Comparison of ENCODE assay signal across 24 cellular contexts in genomic region chr4:40587351-40587750, GRCh38. TPM values are rescaled to one million over a fixed set of nuclear protein-coding genes. Genes with fewer than 3 reads are reported as not detected.
A peak's percentile ranks its signal among the peaks of the same experiment; 100 is the strongest.
DNase-seq lines count a peak whose midpoint lies in the region; ATAC-seq, FAIRE-seq and TF ChIP-seq lines count a peak whose summit lies in the region.
"Had no signal": no experiment of that assay in that cellular context is flagged by ENCODE, and none has a peak within 500 bp of the region (broad histone marks: within the 10 kb centered on the region; RNA-seq: fewer than 3 reads in every experiment).

No MANE protein-coding gene starts in this region.

- peak overlapping the region in 4 of 11 experiments; percentile 3 to 70 (median 60); a peak in 6 of 22 replicates for H3K9ac ChIP-seq in BLaER1 treated with 17β-estradiol and CSF1 and Interleukin-3, amounts not matched to agents 10 nM and 100 nM
- H3K9ac ChIP-seq in HepG2 (ENCODE audit: insufficient read depth, low read depth, low read length), result no peak overlapping the region

- WGBS in HepG2 (ENCODE audit: low lambda C conversion rate), result 51% methylated on average over 2 of the region's 2 CpGs
- WGBS in tibial nerve, 2 donors, result 80 to 84% methylated on average over 2 of the region's 2 CpGs

- peaks cover 0 to 67% (median 0%) of the 10 kb centered on the region in 11 experiments; a peak in 4 of 22 replicates for H3K36me3 ChIP-seq in BLaER1 treated with 17β-estradiol and CSF1 and Interleukin-3, amounts not matched to agents 10 nM and 100 nM
- H3K36me3 ChIP-seq in HepG2 (replicated peaks in 1 of 2; ENCODE audit: control insufficient read depth in 1 of 2, insufficient read depth in 2 of 2, low read length in 2 of 2) (no peaks in the 10 kb centered on the region), tibial nerve (no peaks in the 10 kb centered on the region)
- H3K36me3 ChIP-seq: MG63, thoracic aorta had no signal

- BruUV-seq in HepG2 (replicated peaks; lab: Mats Ljungman, UMichigan), result no TSS peak

- H4K20me1 ChIP-seq in BLaER1 treated with 17β-estradiol and CSF1 and Interleukin-3, amounts not matched to agents 10 nM and 100 nM, result peaks cover 0 to 12% (median 0%) of the 10 kb centered on the region in 11 experiments; a peak in 1 of 22 replicates
- H4K20me1 ChIP-seq in HepG2 (ENCODE audit: insufficient read depth, low read length), result no peaks in the 10 kb centered on the region

- in situ Hi-C loops in HepG2 (cut with HindIII; ENCODE audit: extremely low pct_ligation_motif_present, low pct_unique_long_range_greater_than_20kb), result no loop called here

- H3K4me2 ChIP-seq in BLaER1 treated with 17β-estradiol and CSF1 and Interleukin-3, amounts not matched to agents 10 nM and 100 nM, result peak overlapping the region in 6 of 11 experiments; percentile 30 to 79 (median 54); a peak in 11 of 22 replicates
- H3K4me2 ChIP-seq in HepG2 (ENCODE audit: low read depth, low read length), result no peak overlapping the region

- intact Hi-C loops in HepG2 (cut with micrococcal nuclease; ENCODE audit: unreplicated experiment), result no loop called here

- DNase-seq in T-helper 17 cell (no peak), HepG2 (ENCODE audit: low spot score) (no peak), kidney glomerular epithelial cell (lab: John Stamatoyannopoulos, UW) (no peak), tibial nerve (ENCODE audit: low spot score in 2 of 2) (no peak), NCI-H1092 (lab: John Stamatoyannopoulos, UW) (no peak)
- DNase-seq: ACHN; activated CD8-positive, alpha-beta T cell treated with anti-CD3 and anti-CD28 coated beads, Interleukin-2, amount 10 ng/mL, durations not matched to agents 7 days and 5 days; CD4-positive, alpha-beta memory T cell; DMS79; effector CD8-positive, alpha-beta T cell; MG63; NCI-H1694; NCI-H345; NK-92 treated with Interleukin-12 subunit alpha and Interleukin-12 subunit beta, amount 100 ng/mL, for 24 hours; nucleus accumbens; stimulated activated CD4-positive, alpha-beta T cell treated with anti-CD3 and anti-CD28 coated beads, Interleukin-4, amount 100 ng/mL, for 24 hours; T-cell had no signal

- H2AFZ ChIP-seq in HepG2 (ENCODE audit: low read length), result no peak overlapping the region

- POLR2A ChIA-PET in HepG2 (lab: Yijun Ruan, JAX), result no interaction called here

- H3K4me1 ChIP-seq in BLaER1 treated with 17β-estradiol and CSF1 and Interleukin-3, amounts not matched to agents 10 nM and 100 nM, result peaks cover 0 to 93% (median 16%) of the 10 kb centered on the region in 10 experiments; a peak in 11 of 20 replicates
- peaks cover 19% of the 10 kb centered on the region for H3K4me1 ChIP-seq in HepG2 (ENCODE audit: insufficient read depth, low read length)
- H3K4me1 ChIP-seq in tibial nerve, result peaks cover 0 to 3% (median 0%) of the 10 kb centered on the region in 4 donors

- H3K36me3 Mint-ChIP-seq in T-helper 17 cell (ENCODE audit: low read depth), result peaks cover 4% of the 10 kb centered on the region
- H3K36me3 Mint-ChIP-seq: CD4-positive, alpha-beta memory T cell; T-cell had no signal

- TF ChIP-seq CTCF in HepG2 (CRISPR knock-in tag; IDR thresholded peaks at IDR 0.05), result no peak
- no peak for TF ChIP-seq CTCF in tibial nerve (IDR thresholded peaks at IDR 0.05)

- no peak for FAIRE-seq in HepG2 (lab: Jason Lieb, UNC)
- FAIRE-seq: GM18507, islet of Langerhans had no signal

- H3K4me3 ChIP-seq in BLaER1 treated with 17β-estradiol and CSF1 and Interleukin-3, amounts not matched to agents 10 nM and 100 nM, result no peak overlapping the region
- no peak overlapping the region for H3K4me3 ChIP-seq in HepG2 (replicated peaks in 1 of 3; ENCODE audit: insufficient read depth in 1 of 3, low read depth in 2 of 3, low read length in 3 of 3)
- H3K4me3 ChIP-seq in skin epidermis, result no peak overlapping the region
- H3K4me3 ChIP-seq in tibial nerve, result no peak overlapping the region
- H3K4me3 ChIP-seq: MG63, thoracic aorta had no signal

- no peaks in the 10 kb centered on the region for H3K79me2 ChIP-seq in HepG2 (ENCODE audit: insufficient read depth, low read length)

- TF ChIP-seq EP300 in HepG2 (IDR thresholded peaks at IDR 0.05; ENCODE audit: low read depth in 2 of 2, low read length in 2 of 2), result no peak
- no peak for TF ChIP-seq EP300 in HepG2 (CRISPR knock-in tag; IDR thresholded peaks at IDR 0.05; ENCODE audit: borderline replicate concordance)
- no peak for TF ChIP-seq EP300 in tibial nerve (IDR thresholded peaks at IDR 0.05)

- CTCF ChIA-PET in HepG2 (lab: Yijun Ruan, JAX; ENCODE audit: low intra/inter-chr PET ratio, low total read pairs), result no interaction called here

- H3K27me3 ChIP-seq in BLaER1 treated with 17β-estradiol and CSF1 and Interleukin-3, amounts not matched to agents 10 nM and 100 nM, result no peaks in the 10 kb centered on the region
- H3K27me3 ChIP-seq in HepG2 (ENCODE audit: control insufficient read depth in 1 of 2, insufficient read depth in 2 of 2, low read length in 2 of 2) (peaks cover 0 to 9% of the 10 kb centered on the region in 2 experiments; a peak in 1 of 5 replicates), tibial nerve (no peaks in the 10 kb centered on the region)
- H3K27me3 ChIP-seq: MG63 had no signal

- TF ChIP-seq POLR2A in HepG2 (IDR thresholded peaks at IDR 0.05; ENCODE audit: insufficient read depth in 1 of 2, low read depth in 2 of 2, low read length in 2 of 2) (no peak), tibial nerve (IDR thresholded peaks at IDR 0.05) (no peak)

- H3K4me3 Mint-ChIP-seq in T-helper 17 cell, result no peak overlapping the region
- H3K4me3 Mint-ChIP-seq: activated CD8-positive, alpha-beta T cell treated with anti-CD3 and anti-CD28 coated beads, Interleukin-2, amount 10 ng/mL, durations not matched to agents 7 days and 5 days; CD4-positive, alpha-beta memory T cell; central memory CD8-positive, alpha-beta T cell; T-cell had no signal

- ATAC-seq in T-helper 17 cell, result no peak
- ATAC-seq in HepG2, result no peak
- ATAC-seq in GM21723 (IDR thresholded peaks at IDR 0.05; ENCODE audit: unreplicated experiment), result no peak
- ATAC-seq: activated CD8-positive, alpha-beta T cell treated with anti-CD3 and anti-CD28 coated beads, Interleukin-2, amount 10 ng/mL, durations not matched to agents 7 days and 5 days; T-cell had no signal

- peak overlapping the region; percentile 43 for H3K27ac Mint-ChIP-seq in T-helper 17 cell
- H3K27ac Mint-ChIP-seq: activated CD8-positive, alpha-beta T cell treated with anti-CD3 and anti-CD28 coated beads, Interleukin-2, amount 10 ng/mL, durations not matched to agents 7 days and 5 days; CD4-positive, alpha-beta memory T cell had no signal

- H3K27me3 Mint-ChIP-seq in T-helper 17 cell, result peaks cover 21% of the 10 kb centered on the region

- peak overlapping the region in 5 of 11 experiments; percentile 36 to 81 (median 73); a peak in 10 of 22 replicates for H3K27ac ChIP-seq in BLaER1 treated with 17β-estradiol and CSF1 and Interleukin-3, amounts not matched to agents 10 nM and 100 nM
- H3K27ac ChIP-seq in HepG2 (ENCODE audit: extremely low read length, insufficient read depth, low read length) (no peak overlapping the region), skin epidermis (peak overlapping the region in 12 of 21 experiments; percentile 6 to 71 (median 28)), tibial nerve (peak overlapping the region in 2 of 4 donors; percentile 7 to 19)

- TF ChIP-seq RAD21 in HepG2 (CRISPR knock-in tag; IDR thresholded peaks at IDR 0.05), result no peak

- peaks cover 6% of the 10 kb centered on the region for H3K4me1 Mint-ChIP-seq in T-helper 17 cell
- H3K4me1 Mint-ChIP-seq: central memory CD8-positive, alpha-beta T cell had no signal

- peaks cover 0 to 7% (median 0%) of the 10 kb centered on the region in 11 experiments; a peak in 1 of 22 replicates for H3K9me3 ChIP-seq in BLaER1 treated with 17β-estradiol and CSF1 and Interleukin-3, amounts not matched to agents 10 nM and 100 nM (replicated peaks in 1 of 11)
- H3K9me3 ChIP-seq in T-helper 17 cell (ENCODE audit: control insufficient read depth, low read length, poor library complexity, severe bottlenecking), result no peaks in the 10 kb centered on the region
- H3K9me3 ChIP-seq in HepG2 (ENCODE audit: low read length), result no peaks in the 10 kb centered on the region
- H3K9me3 ChIP-seq in tibial nerve, result peaks cover 0 to 4% (median 0%) of the 10 kb centered on the region in 4 donors
- H3K9me3 ChIP-seq: MG63, thoracic aorta had no signal

TF ChIP-seq in HepG2, 621 proteins besides CTCF, POLR2A, EP300 and RAD21:
- TF ChIP-seq ZNF629 (CRISPR knock-in tag; conservative IDR thresholded peaks at IDR 0.05) (peak; percentile 48; the same call in 1 of the 2 replicates), THAP11 (CRISPR knock-in tag; IDR thresholded peaks at IDR 0.05) (no peak), SAP130 (CRISPR knock-in tag; IDR thresholded peaks at IDR 0.05; ENCODE audit: low read depth) (no peak)

RNA-seq across cellular contexts. Expression of gene RBM47, which starts 42.3 kb away (rescaled TPM):
- 1 to 10 TPM in 1 of 2 donors, under 1 TPM in 1; 0.91 to 3.4 TPM for total RNA-seq in T-helper 17 cell
- 2.5 and 3.9 TPM in 2 replicates for total RNA-seq in HepG2 (2016; rRNA removed; fragmentation: Illumina TruSeq; extraction: Trizol)
- 0.20 and 0.26 TPM in 2 replicates for total RNA-seq in HepG2 (2016; cell fraction: cytosol; rRNA removed; fragmentation: Illumina TruSeq; extraction: Trizol; ENCODE audit: low read depth)
- 2.2 and 3.2 TPM in 2 replicates for total RNA-seq in HepG2 (2016; cell fraction: insoluble cytoplasmic fraction; rRNA removed; fragmentation: Illumina TruSeq; extraction: Trizol)
- total RNA-seq in HepG2 (2016; cell fraction: membrane; rRNA removed; fragmentation: Illumina TruSeq; extraction: Trizol), result 0.90 and 0.96 TPM in 2 replicates
- 1.5 and 1.6 TPM in 2 replicates for total RNA-seq in HepG2 (2016; cell fraction: nucleus; rRNA removed; fragmentation: Illumina TruSeq; extraction: Trizol)
- polyA plus RNA-seq in HepG2 (2011; rRNA removed), result 1.2 and 2.0 TPM in 2 replicates
- 1.8 and 2.5 TPM in 2 replicates for polyA plus RNA-seq in HepG2 (2011; cell fraction: cytosol; rRNA removed)
- polyA plus RNA-seq in HepG2 (2011; cell fraction: nucleus; rRNA removed), result 2.0 and 3.4 TPM in 2 replicates
- polyA plus RNA-seq in HepG2 (2012), result 2.9 and 3.1 TPM in 2 replicates
- 0.06 and 0.08 TPM in 2 replicates for polyA plus RNA-seq in HepG2 (2016; cell fraction: cytosol; fragmentation: Illumina TruSeq; extraction: Trizol; ENCODE audit: low read depth)
- polyA plus RNA-seq in HepG2 (2016; cell fraction: insoluble cytoplasmic fraction; fragmentation: Illumina TruSeq; extraction: Trizol; ENCODE audit: low read depth), result 2.9 and 4.7 TPM in 2 replicates
- 0.32 and 0.45 TPM in 2 replicates for polyA plus RNA-seq in HepG2 (2016; cell fraction: membrane; fragmentation: Illumina TruSeq; extraction: Trizol; ENCODE audit: low read depth)
- polyA plus RNA-seq in HepG2 (2016; cell fraction: nucleus; fragmentation: Illumina TruSeq; extraction: Trizol; ENCODE audit: insufficient read depth, low read depth), result 1.5 TPM in 2 replicates
- polyA minus RNA-seq in HepG2 (2011; rRNA and poly(A)+ RNA removed; ENCODE audit: low replicate concordance), result 9.8 and 38.2 TPM in 2 replicates
- polyA minus RNA-seq in HepG2 (2011; cell fraction: cytosol; rRNA and poly(A)+ RNA removed), result 2.9 and 3.0 TPM in 2 replicates
- 1.8 and 2.9 TPM in 2 replicates for polyA minus RNA-seq in HepG2 (2011; cell fraction: nucleus; rRNA and poly(A)+ RNA removed)
- total RNA-seq in tibial nerve, result 10 to 100 TPM; 22.8 to 93.9 (median 41.0) TPM

Comparison
In these comparisons a context has a peak if more than half of its experiments do, and no peak if none do; other contexts are left out.
1. RNA of gene RBM47, which starts 42.3 kb away (total RNA-seq): 22.8 to 93.9 TPM in tibial nerve; 0.91 to 3.4 TPM in T-helper 17 cell and 0.20 to 3.9 TPM in HepG2; every median in the first group is over 4 times any median in the second.